Comparison of ENCODE assay signal across 1 cellular context in genomic region chr4:137534516-137534915, GRCh38.
TF ChIP-seq lines count a peak whose summit lies in the region.

No MANE protein-coding gene starts in this region.

TF ChIP-seq in GM23338, 12 proteins besides CTCF, POLR2A, EP300 and RAD21:
- TF ChIP-seq ZNF331 (CRISPR knock-in tag; IDR thresholded peaks at IDR 0.05; ENCODE audit: low read depth): no peak
- no peak for TF ChIP-seq JUNB (IDR thresholded peaks at IDR 0.05; ENCODE audit: unreplicated experiment)
- TF ChIP-seq STAT1 (IDR thresholded peaks at IDR 0.05; ENCODE audit: unreplicated experiment): no peak
- TF ChIP-seq EZH2 (IDR thresholded peaks at IDR 0.05; ENCODE audit: low read depth, unreplicated experiment): no peak
- no peak for TF ChIP-seq NANOG (IDR thresholded peaks at IDR 0.05; ENCODE audit: borderline replicate concordance)
- no peak for TF ChIP-seq EZH2phosphoT487 (IDR thresholded peaks at IDR 0.05; ENCODE audit: unreplicated experiment)
- TF ChIP-seq ETS1 (IDR thresholded peaks at IDR 0.05): no peak
- TF ChIP-seq POLR2AphosphoS5 (IDR thresholded peaks at IDR 0.05; ENCODE audit: low read depth): no peak
